Comparison of ENCODE assay signal across 14 cellular contexts in the genomic region with DNA sequence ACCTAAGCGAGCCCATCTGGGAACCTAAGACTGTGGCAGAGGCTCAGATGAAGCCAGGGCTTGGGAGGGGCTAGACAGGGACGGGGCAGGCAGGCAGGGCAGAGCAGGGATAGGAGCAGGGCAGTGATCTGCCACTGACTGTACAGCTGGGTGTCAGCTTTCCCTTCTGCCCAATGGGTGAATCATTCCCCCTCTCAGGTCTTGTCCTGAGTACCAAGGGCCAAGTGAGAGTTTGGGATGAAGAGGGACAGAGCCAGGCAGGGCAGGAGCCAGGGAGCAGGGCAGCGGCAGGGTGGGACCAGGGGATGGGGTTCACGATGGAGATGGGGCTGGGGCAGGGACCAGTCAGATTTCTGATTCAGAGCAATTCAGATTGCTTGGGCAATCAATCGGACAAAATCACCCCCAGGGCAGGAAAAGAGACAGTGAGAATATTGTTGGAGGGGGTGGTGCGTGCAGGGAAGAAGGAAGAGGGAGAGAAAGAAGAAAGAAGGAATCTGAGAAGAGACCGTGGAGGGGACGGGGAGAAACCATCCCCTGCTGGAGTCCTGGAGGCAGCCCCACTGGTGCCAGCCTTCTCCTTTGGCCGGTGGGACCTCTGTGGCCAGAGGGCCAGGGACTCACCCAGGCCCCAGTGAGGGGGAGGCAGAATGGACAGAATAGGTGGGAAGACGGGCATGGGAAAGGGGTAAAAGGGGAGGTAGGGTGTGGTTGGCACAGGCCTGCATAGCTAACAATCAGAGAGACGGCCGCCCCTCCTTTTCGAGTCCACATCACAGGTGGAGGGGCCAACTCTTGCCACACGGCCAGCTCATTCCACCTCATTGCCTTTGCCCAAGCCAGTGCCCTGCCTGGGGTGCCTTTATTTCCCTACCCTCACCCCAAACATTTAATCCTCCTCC.
DNase-seq lines count a peak whose midpoint lies in the region; ATAC-seq lines count a peak whose summit lies in the region.
"Had no signal": no experiment of that assay in that cellular context is flagged by ENCODE, and none has a peak within 500 bp of the region (broad histone marks: within the 10 kb centered on the region; RNA-seq: fewer than 3 reads in every experiment).

No MANE protein-coding gene starts in this region.

- H3K4me1 Mint-ChIP-seq in activated T-cell treated with anti-CD3 and anti-CD28 coated beads, Interleukin-2, amount 50 U/mL, for 24 hours (ENCODE audit: low read depth): peaks cover 8% of the 10 kb centered on the region

- DNase-seq in ACHN (peak; percentile 55), HCEC 1CT (peak; percentile 30), T1000 (lab: John Stamatoyannopoulos, UW) (peak; percentile 69), glomerular visceral epithelial cell (ENCODE audit: extremely low spot score) (peak; percentile 41), KG1 (lab: John Stamatoyannopoulos, UW) (no peak), DMS53 treated with DMSO at 0.1 percent for 48 hours (lab: John Stamatoyannopoulos, UW; ENCODE audit: unreplicated experiment) (no peak)
- DNase-seq in activated T-cell treated with anti-CD3 and anti-CD28 coated beads, Interleukin-2, amount 50 U/mL, for 24 hours: no peak
- DNase-seq: activated naive CD4-positive, alpha-beta T cell; DMS 273 treated with DMSO at 0.1 percent for 48 hours; effector CD4-positive, alpha-beta T cell; Kasumi-1; kidney; NCI-H187 had no signal

- H3K27me3 Mint-ChIP-seq in activated T-cell treated with anti-CD3 and anti-CD28 coated beads, Interleukin-2, amount 50 U/mL, for 24 hours: peaks cover 80% of the 10 kb centered on the region

- H3K4me3 Mint-ChIP-seq in activated T-cell treated with anti-CD3 and anti-CD28 coated beads, Interleukin-2, amount 50 U/mL, for 24 hours: no peak overlapping the region

- no peaks in the 10 kb centered on the region for H3K9me3 Mint-ChIP-seq in activated T-cell treated with anti-CD3 and anti-CD28 coated beads, Interleukin-2, amount 50 U/mL, for 24 hours

- ATAC-seq in GM21381 (IDR thresholded peaks at IDR 0.05; ENCODE audit: unreplicated experiment): no peak

- H3K27ac Mint-ChIP-seq in activated T-cell treated with anti-CD3 and anti-CD28 coated beads, Interleukin-2, amount 50 U/mL, for 24 hours: no peak overlapping the region

- in situ Hi-C loops in ACHN (cut with HindIII; ENCODE audit: low pct_ligation_motif_present, low pct_unique_long_range_greater_than_20kb, low sequenced_read_pairs): loop anchor here (10.0 kb wide), 1 partner anchor 65 kb away; no protein-coding TSS in a partner anchor

- no peaks in the 10 kb centered on the region for H3K36me3 Mint-ChIP-seq in activated T-cell treated with anti-CD3 and anti-CD28 coated beads, Interleukin-2, amount 50 U/mL, for 24 hours (ENCODE audit: low read depth)

Comparison
In these comparisons a context has a peak if more than half of its experiments do, and no peak if none do; other contexts are left out.
1. DNase-seq: peak in ACHN (single experiment), HCEC 1CT (single experiment), T1000 (single experiment) and glomerular visceral epithelial cell (single experiment); none in KG1 (single experiment), DMS53 treated with DMSO at 0.1 percent for 48 hours (single experiment) and activated T-cell treated with anti-CD3 and anti-CD28 coated beads, Interleukin-2, amount 50 U/mL, for 24 hours (single experiment).